Comparison of ENCODE assay signal across 23 cellular contexts in genomic region chr6:22326500-22326899, GRCh38. TPM values are rescaled to one million over a fixed set of nuclear protein-coding genes. Genes with fewer than 3 reads are reported as not detected.
"Had no signal": no experiment of that assay in that cellular context is flagged by ENCODE, and none has a peak within 500 bp of the region (broad histone marks: within the 10 kb centered on the region; RNA-seq: fewer than 3 reads in every experiment).

No MANE protein-coding gene starts in this region.

- H3K4me1 Mint-ChIP-seq: activated naive CD4-positive, alpha-beta T cell treated with anti-CD3 and anti-CD28 coated beads, Interleukin-2, amount 50 U/mL, for 24 hours had no signal

- H3K4me1 ChIP-seq: breast epithelium had no signal

- H3K36me3 ChIP-seq: breast epithelium had no signal

- H3K4me3 Mint-ChIP-seq: activated CD8-positive, alpha-beta T cell treated with anti-CD3 and anti-CD28 coated beads for 36 hours; activated naive CD4-positive, alpha-beta T cell treated with anti-CD3 and anti-CD28 coated beads, Interleukin-2, amount 50 U/mL, for 24 hours; activated T-cell treated with anti-CD3 and anti-CD28 coated beads, Interleukin-2, amount 50 U/mL, for 72 hours; T-helper 2 cell treated with Interferon-gamma antibody and Interleukin-4, amounts not matched to agents 5 μg/mL and 100 μg/mL, for 36 hours had no signal

- H3K9me3 ChIP-seq: breast epithelium had no signal

- DNase-seq: activated CD4-positive, alpha-beta T cell treated with anti-CD3 and anti-CD28 coated beads for 4 hours; activated CD8-positive, alpha-beta memory T cell treated with anti-CD3 and anti-CD28 coated beads, Interleukin-2, amount 50 U/mL, for 4 hours; activated CD8-positive, alpha-beta T cell treated with anti-CD3 and anti-CD28 coated beads for 36 hours; activated gamma-delta T cell treated with Interleukin-2 at 50 U/mL for 16 hours; activated T-cell treated with anti-CD3 and anti-CD28 coated beads, Interleukin-2, amount 50 U/mL, for 72 hours; aorta; caudate nucleus; Karpas-422; MM.1S; NCI-H1105; NCI-H1436; NCI-H2029 treated with DMSO at 0.1 percent for 48 hours; NCI-H345; NCI-H510A treated with DMSO at 0.1 percent for 48 hours; PC-3; SHP77 treated with DMSO at 0.1 percent for 48 hours; SW 1271 had no signal

- H3K27me3 ChIP-seq: breast epithelium had no signal

- H3K9me3 Mint-ChIP-seq: activated CD8-positive, alpha-beta T cell treated with anti-CD3 and anti-CD28 coated beads for 36 hours; activated naive CD4-positive, alpha-beta T cell treated with anti-CD3 and anti-CD28 coated beads, Interleukin-2, amount 50 U/mL, for 24 hours; activated T-cell treated with anti-CD3 and anti-CD28 coated beads, Interleukin-2, amount 50 U/mL, for 72 hours; activated T-helper 2 cell treated with anti-CD3 and anti-CD28 coated beads, Interferon-gamma antibody, Interleukin-2, Interleukin-4, amounts not matched to agents 10 μg/mL and 5 μg/mL and 100 μg/mL, durations not matched to agents 14 hours and 24 hours and 36 hours; T-helper 2 cell treated with Interferon-gamma antibody and Interleukin-4, amounts not matched to agents 5 μg/mL and 100 μg/mL, for 36 hours had no signal

- H3K36me3 Mint-ChIP-seq: activated naive CD4-positive, alpha-beta T cell treated with anti-CD3 and anti-CD28 coated beads, Interleukin-2, amount 50 U/mL, for 24 hours had no signal

- H3K27ac ChIP-seq: SK-N-MC had no signal

- H3K4me3 ChIP-seq: breast epithelium, SK-N-MC had no signal

- H3K27me3 Mint-ChIP-seq: activated CD8-positive, alpha-beta T cell treated with anti-CD3 and anti-CD28 coated beads for 36 hours; activated naive CD4-positive, alpha-beta T cell treated with anti-CD3 and anti-CD28 coated beads, Interleukin-2, amount 50 U/mL, for 24 hours had no signal

- H3K27ac Mint-ChIP-seq: activated CD8-positive, alpha-beta T cell treated with anti-CD3 and anti-CD28 coated beads for 36 hours; activated naive CD4-positive, alpha-beta T cell treated with anti-CD3 and anti-CD28 coated beads, Interleukin-2, amount 50 U/mL, for 24 hours; activated T-cell treated with anti-CD3 and anti-CD28 coated beads, Interleukin-2, amount 50 U/mL, for 72 hours; activated T-helper 2 cell treated with anti-CD3 and anti-CD28 coated beads, Interferon-gamma antibody, Interleukin-2, Interleukin-4, amounts not matched to agents 10 μg/mL and 5 μg/mL and 100 μg/mL, durations not matched to agents 14 hours and 24 hours and 36 hours; T-helper 2 cell treated with Interferon-gamma antibody and Interleukin-4, amounts not matched to agents 5 μg/mL and 100 μg/mL, for 36 hours had no signal

RNA-seq across cellular contexts. Expression of gene PRL, which starts 29.7 kb away (rescaled TPM):
- total RNA-seq: activated T-helper 2 cell treated with anti-CD3 and anti-CD28 coated beads, Interferon-gamma antibody, Interleukin-2, Interleukin-4, amounts not matched to agents 10 μg/mL and 5 μg/mL and 100 μg/mL, durations not matched to agents 14 hours and 24 hours and 36 hours; aorta; PC-3; T-helper 1 cell treated with Interleukin-12 subunit alpha and Interleukin-12 subunit beta and Interleukin-4 antibody, amounts not matched to agents 30 ng/mL and 1 ng/mL, for 36 hours had no signal
- polyA plus RNA-seq: aorta had no signal
